Comparison of ENCODE assay signal across 10 cellular contexts in genomic region chr19:10292789-10293636, GRCh38. TPM values are rescaled to one million over a fixed set of nuclear protein-coding genes. Genes with fewer than 3 reads are reported as not detected.
DNase-seq lines count a peak whose midpoint lies in the region; ATAC-seq lines count a peak whose summit lies in the region.
"Had no signal": no experiment of that assay in that cellular context is flagged by ENCODE, and none has a peak within 500 bp of the region (broad histone marks: within the 10 kb centered on the region; RNA-seq: fewer than 3 reads in every experiment).

No MANE protein-coding gene starts in this region.

- CTCF ChIA-PET in activated CD8-positive, alpha-beta memory T cell treated with anti-CD3 and anti-CD28 coated beads, Interleukin-2, amount 10 ng/mL, durations not matched to agents 7 days and 5 days (lab: Charles Lee), result interaction anchor here (1.6 to 10.1 kb wide), 2 partner anchors 14 to 22 kb away, joined by 3 to 116 read pairs; partner anchors contain the start of gene ICAM1
- CTCF ChIA-PET in activated CD4-positive, alpha-beta memory T cell treated with anti-CD3 and anti-CD28 coated beads, Interleukin-2, amount 10 ng/mL, durations not matched to agents 7 days and 5 days (lab: Charles Lee), result interaction anchor here (1.4 to 2.4 kb wide), 2 partner anchors 24 to 34 kb away, joined by 4 to 8 read pairs; no protein-coding TSS in a partner anchor

- POLR2A ChIA-PET in activated CD4-positive, alpha-beta memory T cell treated with anti-CD3 and anti-CD28 coated beads, Interleukin-2, amount 10 ng/mL, durations not matched to agents 7 days and 5 days (lab: Charles Lee), result interaction anchor here (1.2 to 8.9 kb wide), 2 partner anchors 22 to 88 kb away, joined by 4 to 105 read pairs; partner anchors contain the start of genes ICAM1 and TYK2

- ATAC-seq in activated CD8-positive, alpha-beta memory T cell treated with anti-CD3 and anti-CD28 coated beads, Interleukin-2, amount 10 ng/mL, durations not matched to agents 7 days and 5 days, result no peak
- no peak for ATAC-seq in stimulated activated naive B cell treated with anti-CD40 and anti-IgM and Interleukin-4, amounts not matched to agents 10 μg/mL and 1 μg/mL and 100 μg/mL, for 72 hours (replicated peaks)
- ATAC-seq in GM18873 (IDR thresholded peaks at IDR 0.05; ENCODE audit: low FRiP score, unreplicated experiment), result no peak

- H3K4me1 Mint-ChIP-seq in activated CD8-positive, alpha-beta memory T cell treated with anti-CD3 and anti-CD28 coated beads, Interleukin-2, amount 10 ng/mL, durations not matched to agents 7 days and 5 days, result peaks cover 56% of the 10 kb centered on the region
- H3K4me1 Mint-ChIP-seq in activated CD4-positive, alpha-beta memory T cell treated with anti-CD3 and anti-CD28 coated beads, Interleukin-2, amount 10 ng/mL, durations not matched to agents 7 days and 5 days, result peaks cover 66% of the 10 kb centered on the region
- H3K4me1 Mint-ChIP-seq in stimulated activated naive B cell treated with anti-CD40 and anti-IgM and Interleukin-4, amounts not matched to agents 10 μg/mL and 1 μg/mL and 100 μg/mL, for 72 hours, result peaks cover 40 to 74% of the 10 kb centered on the region in 2 donors

- no peak overlapping the region for H3K27ac ChIP-seq in iPS-20b (ENCODE audit: low read length)

- H3K4me3 ChIP-seq in iPS-20b (ENCODE audit: low read length), result peak overlapping the region; percentile 56

- no peaks in the 10 kb centered on the region for H3K36me3 ChIP-seq in iPS-20b (ENCODE audit: insufficient read depth, low read depth, low read length)

- peaks cover 12% of the 10 kb centered on the region; the same call in 1 of the 2 replicates for H3K4me1 ChIP-seq in iPS-20b (ENCODE audit: insufficient read depth, low read length)

- H3K27me3 ChIP-seq in iPS-20b (ENCODE audit: insufficient read depth, low read length), result peaks cover 97% of the 10 kb centered on the region

- H3K9me3 ChIP-seq in iPS-20b (ENCODE audit: insufficient read depth, low read depth, low read length), result no peaks in the 10 kb centered on the region

- no peak for DNase-seq in activated CD8-positive, alpha-beta memory T cell treated with anti-CD3 and anti-CD28 coated beads, Interleukin-2, amount 10 ng/mL, durations not matched to agents 7 days and 5 days
- no peak for DNase-seq in activated CD8-positive, alpha-beta memory T cell treated with anti-CD3 and anti-CD28 coated beads, Interleukin-2, amount 50 U/mL, for 4 hours
- DNase-seq in activated CD4-positive, alpha-beta memory T cell treated with anti-CD3 and anti-CD28 coated beads, Interleukin-2, amount 10 ng/mL, durations not matched to agents 7 days and 5 days, result no peak
- DNase-seq in stimulated activated naive B cell treated with anti-CD40 and anti-IgM and Interleukin-4, amounts not matched to agents 10 μg/mL and 1 μg/mL and 100 μg/mL, for 72 hours, result no peak
- DNase-seq in T1000 (lab: John Stamatoyannopoulos, UW) (no peak), EL (no peak)
- DNase-seq: COR-L47 had no signal

- H3K27me3 Mint-ChIP-seq in activated CD8-positive, alpha-beta memory T cell treated with anti-CD3 and anti-CD28 coated beads, Interleukin-2, amount 10 ng/mL, durations not matched to agents 7 days and 5 days, result peaks cover 74% of the 10 kb centered on the region
- H3K27me3 Mint-ChIP-seq in activated CD4-positive, alpha-beta memory T cell treated with anti-CD3 and anti-CD28 coated beads, Interleukin-2, amount 10 ng/mL, durations not matched to agents 7 days and 5 days, result peaks cover 74% of the 10 kb centered on the region
- peaks cover 63 to 84% of the 10 kb centered on the region in 2 donors for H3K27me3 Mint-ChIP-seq in stimulated activated naive B cell treated with anti-CD40 and anti-IgM and Interleukin-4, amounts not matched to agents 10 μg/mL and 1 μg/mL and 100 μg/mL, for 72 hours

- no peaks in the 10 kb centered on the region for H3K9me3 Mint-ChIP-seq in activated CD8-positive, alpha-beta memory T cell treated with anti-CD3 and anti-CD28 coated beads, Interleukin-2, amount 10 ng/mL, durations not matched to agents 7 days and 5 days (ENCODE audit: low read depth)
- H3K9me3 Mint-ChIP-seq in activated CD4-positive, alpha-beta memory T cell treated with anti-CD3 and anti-CD28 coated beads, Interleukin-2, amount 10 ng/mL, durations not matched to agents 7 days and 5 days, result no peaks in the 10 kb centered on the region
- H3K9me3 Mint-ChIP-seq in stimulated activated naive B cell treated with anti-CD40 and anti-IgM and Interleukin-4, amounts not matched to agents 10 μg/mL and 1 μg/mL and 100 μg/mL, for 72 hours, result peaks cover 0 to 4% of the 10 kb centered on the region in 2 donors

- peak overlapping the region; percentile 68 for H3K4me3 Mint-ChIP-seq in activated CD8-positive, alpha-beta memory T cell treated with anti-CD3 and anti-CD28 coated beads, Interleukin-2, amount 10 ng/mL, durations not matched to agents 7 days and 5 days
- peak overlapping the region; percentile 65 for H3K4me3 Mint-ChIP-seq in activated CD4-positive, alpha-beta memory T cell treated with anti-CD3 and anti-CD28 coated beads, Interleukin-2, amount 10 ng/mL, durations not matched to agents 7 days and 5 days
- peak overlapping the region; percentile 71 to 84 for H3K4me3 Mint-ChIP-seq in stimulated activated naive B cell treated with anti-CD40 and anti-IgM and Interleukin-4, amounts not matched to agents 10 μg/mL and 1 μg/mL and 100 μg/mL, for 72 hours

- H3K36me3 Mint-ChIP-seq in activated CD8-positive, alpha-beta memory T cell treated with anti-CD3 and anti-CD28 coated beads, Interleukin-2, amount 10 ng/mL, durations not matched to agents 7 days and 5 days, result peaks cover 2% of the 10 kb centered on the region
- peaks cover 9% of the 10 kb centered on the region for H3K36me3 Mint-ChIP-seq in activated CD4-positive, alpha-beta memory T cell treated with anti-CD3 and anti-CD28 coated beads, Interleukin-2, amount 10 ng/mL, durations not matched to agents 7 days and 5 days (ENCODE audit: low read depth)
- H3K36me3 Mint-ChIP-seq in stimulated activated naive B cell treated with anti-CD40 and anti-IgM and Interleukin-4, amounts not matched to agents 10 μg/mL and 1 μg/mL and 100 μg/mL, for 72 hours, result peaks cover 5 to 14% of the 10 kb centered on the region in 2 donors

- H3K27ac Mint-ChIP-seq in activated CD8-positive, alpha-beta memory T cell treated with anti-CD3 and anti-CD28 coated beads, Interleukin-2, amount 10 ng/mL, durations not matched to agents 7 days and 5 days, result peak overlapping the region; percentile 13
- peak overlapping the region; percentile 23 for H3K27ac Mint-ChIP-seq in activated CD4-positive, alpha-beta memory T cell treated with anti-CD3 and anti-CD28 coated beads, Interleukin-2, amount 10 ng/mL, durations not matched to agents 7 days and 5 days
- H3K27ac Mint-ChIP-seq in stimulated activated naive B cell treated with anti-CD40 and anti-IgM and Interleukin-4, amounts not matched to agents 10 μg/mL and 1 μg/mL and 100 μg/mL, for 72 hours, result peak overlapping the region; percentile 68

- no peak overlapping the region for H3K9ac ChIP-seq in iPS-20b (ENCODE audit: low read depth, low read length)

RNA-seq across cellular contexts. Expression of gene ICAM5, which starts 3.3 kb away (rescaled TPM):
- total RNA-seq in activated CD8-positive, alpha-beta memory T cell treated with anti-CD3 and anti-CD28 coated beads, Interleukin-2, amount 10 ng/mL, durations not matched to agents 7 days and 5 days, result under 1 TPM; 0.41 to 0.84 TPM
- 1 to 10 TPM in 1 of 2 experiments, under 1 TPM in 1; 0.53 to 1.1 TPM for total RNA-seq in activated CD4-positive, alpha-beta memory T cell treated with anti-CD3 and anti-CD28 coated beads, Interleukin-2, amount 10 ng/mL, durations not matched to agents 7 days and 5 days

RNA-seq across cellular contexts. Expression of gene ICAM4, which starts 6.3 kb away (rescaled TPM):
- under 1 TPM; 0.89 to 0.99 TPM for total RNA-seq in activated CD8-positive, alpha-beta memory T cell treated with anti-CD3 and anti-CD28 coated beads, Interleukin-2, amount 10 ng/mL, durations not matched to agents 7 days and 5 days
- 1 to 10 TPM; 1.5 to 2.0 TPM for total RNA-seq in activated CD4-positive, alpha-beta memory T cell treated with anti-CD3 and anti-CD28 coated beads, Interleukin-2, amount 10 ng/mL, durations not matched to agents 7 days and 5 days
- total RNA-seq: NCI-H460 had no signal

RNA-seq across cellular contexts. Expression of gene ZGLP1, which starts 16.6 kb away (rescaled TPM):
- total RNA-seq in activated CD8-positive, alpha-beta memory T cell treated with anti-CD3 and anti-CD28 coated beads, Interleukin-2, amount 10 ng/mL, durations not matched to agents 7 days and 5 days, result 1 to 10 TPM in 1 of 2 experiments, under 1 TPM in 1; 0.93 to 3.3 TPM
- total RNA-seq in activated CD4-positive, alpha-beta memory T cell treated with anti-CD3 and anti-CD28 coated beads, Interleukin-2, amount 10 ng/mL, durations not matched to agents 7 days and 5 days, result 1 to 10 TPM; 1.0 to 1.4 TPM

RNA-seq across cellular contexts. Expression of gene ICAM1, which starts 22.1 kb away (rescaled TPM):
- 10 to 100 TPM; 17.7 to 31.5 TPM for total RNA-seq in activated CD8-positive, alpha-beta memory T cell treated with anti-CD3 and anti-CD28 coated beads, Interleukin-2, amount 10 ng/mL, durations not matched to agents 7 days and 5 days
- 10 to 100 TPM; 23.8 to 24.3 TPM for total RNA-seq in activated CD4-positive, alpha-beta memory T cell treated with anti-CD3 and anti-CD28 coated beads, Interleukin-2, amount 10 ng/mL, durations not matched to agents 7 days and 5 days

RNA-seq across cellular contexts. Expression of gene FDX2, which starts 22.8 kb away (rescaled TPM):
- total RNA-seq in activated CD8-positive, alpha-beta memory T cell treated with anti-CD3 and anti-CD28 coated beads, Interleukin-2, amount 10 ng/mL, durations not matched to agents 7 days and 5 days, result 10 to 100 TPM in 1 of 2 experiments, 1 to 10 TPM in 1; 7.4 to 11.1 TPM
- 1 to 10 TPM; 3.5 to 3.7 TPM for total RNA-seq in activated CD4-positive, alpha-beta memory T cell treated with anti-CD3 and anti-CD28 coated beads, Interleukin-2, amount 10 ng/mL, durations not matched to agents 7 days and 5 days

Comparison
In these comparisons a context has a peak if more than half of its experiments do, and no peak if none do; other contexts are left out.
1. H3K27ac Mint-ChIP-seq: peak in every context shown above with its lines; median percentile 68 in stimulated activated naive B cell treated with anti-CD40 and anti-IgM and Interleukin-4, amounts not matched to agents 10 μg/mL and 1 μg/mL and 100 μg/mL, for 72 hours; 23 in activated CD4-positive, alpha-beta memory T cell treated with anti-CD3 and anti-CD28 coated beads, Interleukin-2, amount 10 ng/mL, durations not matched to agents 7 days and 5 days; 13 in activated CD8-positive, alpha-beta memory T cell treated with anti-CD3 and anti-CD28 coated beads, Interleukin-2, amount 10 ng/mL, durations not matched to agents 7 days and 5 days.